ENCODE assay signal across 9 cellular contexts in the genomic region with DNA sequence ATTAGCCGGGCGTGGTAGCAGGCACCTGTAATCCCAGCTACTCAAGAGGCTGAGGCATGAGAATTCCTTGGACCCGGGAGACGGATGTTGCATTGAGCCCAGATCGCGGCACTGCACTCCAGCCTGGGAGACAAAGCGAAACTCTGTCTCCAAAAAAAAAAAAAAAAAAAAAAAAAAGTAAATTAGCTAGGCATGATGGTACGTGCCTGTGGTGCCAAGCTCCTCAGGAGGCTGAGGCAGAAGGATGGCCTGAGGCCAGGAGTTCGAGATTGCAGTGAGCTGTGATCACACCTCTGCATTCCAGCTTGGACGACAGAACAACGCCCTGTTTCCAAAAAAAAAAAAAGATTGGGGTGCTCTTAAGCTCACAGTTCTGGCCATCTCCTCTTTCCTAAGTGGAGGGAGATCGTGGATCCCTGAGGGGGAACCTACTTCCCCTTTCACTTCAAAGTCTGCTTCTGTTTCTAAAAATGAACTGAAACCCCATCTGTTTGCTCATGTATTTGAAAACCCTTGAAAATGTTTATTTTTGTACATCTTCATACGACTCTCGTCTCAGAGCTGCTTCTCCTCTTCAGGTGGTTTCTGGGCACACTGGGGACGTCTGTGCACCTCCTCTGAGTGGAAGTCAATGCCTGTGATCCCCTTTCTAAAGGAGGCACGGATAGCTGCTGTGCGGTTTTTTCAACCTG.
DNase-seq lines count a peak whose midpoint lies in the region; ATAC-seq and TF ChIP-seq lines count a peak whose summit lies in the region.
"Had no signal": no experiment of that assay in that cellular context is flagged by ENCODE, and none has a peak within 500 bp of the region (broad histone marks: within the 10 kb centered on the region; RNA-seq: fewer than 3 reads in every experiment).

No MANE protein-coding gene starts in this region.

- peak overlapping the region; percentile 71 for H3K27ac Mint-ChIP-seq in osteocyte (ENCODE audit: unreplicated experiment)

- peak; percentile 84 for ATAC-seq in GM18873 (IDR thresholded peaks at IDR 0.05; ENCODE audit: low FRiP score, unreplicated experiment)
- peak; percentile 75 for ATAC-seq in HG02642 (IDR thresholded peaks at IDR 0.05; ENCODE audit: poor library complexity, unreplicated experiment)

- H3K36me3 Mint-ChIP-seq in osteocyte (ENCODE audit: unreplicated experiment) = peaks cover 6% of the 10 kb centered on the region

- H3K4me1 Mint-ChIP-seq in osteocyte (ENCODE audit: unreplicated experiment) = peaks cover 37% of the 10 kb centered on the region

- DNase-seq in NAMALWA (ENCODE audit: low spot score) = peak; percentile 86
- no peak for DNase-seq in osteocyte (ENCODE audit: extremely low spot score, unreplicated experiment)
- DNase-seq in NCI-H345 treated with DMSO at 0.1 percent for 48 hours (lab: John Stamatoyannopoulos, UW; ENCODE audit: unreplicated experiment) = no peak
- DNase-seq in NCI-H146 (lab: John Stamatoyannopoulos, UW) = no peak
- no peak for DNase-seq in NCI-H1436 treated with DMSO at 0.1 percent for 48 hours (lab: John Stamatoyannopoulos, UW)
- no peak for DNase-seq in inferior parietal cortex (ENCODE audit: extremely low spot score)

- TF ChIP-seq CTCF in osteocyte (IDR thresholded peaks at IDR 0.05) = no peak

- H3K27me3 Mint-ChIP-seq in osteocyte (ENCODE audit: unreplicated experiment) = no peaks in the 10 kb centered on the region
- H3K27me3 Mint-ChIP-seq: central memory CD8-positive, alpha-beta T cell had no signal

- no peak overlapping the region for H3K4me3 Mint-ChIP-seq in osteocyte (ENCODE audit: unreplicated experiment)
- H3K4me3 Mint-ChIP-seq: central memory CD8-positive, alpha-beta T cell had no signal

- no peaks in the 10 kb centered on the region for H3K9me3 Mint-ChIP-seq in osteocyte (ENCODE audit: unreplicated experiment)
- H3K9me3 Mint-ChIP-seq: central memory CD8-positive, alpha-beta T cell had no signal
